ENCODE assay signal across 8 cellular contexts in genomic region chr7:27576360-27576944, GRCh38.
DNase-seq lines count a peak whose midpoint lies in the region; ATAC-seq and TF ChIP-seq lines count a peak whose summit lies in the region.

No MANE protein-coding gene starts in this region.

- no peaks in the 10 kb centered on the region for H3K79me2 ChIP-seq in KMS-11 (ENCODE audit: insufficient read depth, low read depth)

- peaks cover 2% of the 10 kb centered on the region for H3K36me3 Mint-ChIP-seq in nephron (ENCODE audit: low read depth)

- H3K4me1 ChIP-seq in KMS-11 (ENCODE audit: low read depth, poor library complexity, severe bottlenecking), result no peaks in the 10 kb centered on the region
- peaks cover 4% of the 10 kb centered on the region; the same call in 1 of the 2 replicates for H3K4me1 ChIP-seq in Panc1 (ENCODE audit: control insufficient read depth, insufficient read depth, low read length)

- in situ Hi-C loops in Caki2 (cut with HindIII; ENCODE audit: low pct_unique_long_range_greater_than_20kb, low sequenced_read_pairs), result no loop called here
- in situ Hi-C loops in Panc1 (cut with HindIII; ENCODE audit: low pct_unique_long_range_greater_than_20kb, low sequenced_read_pairs), result no loop called here

- no TSS peak for BruUV-seq in Panc1 (replicated peaks; lab: Mats Ljungman, UMichigan)

- H3K4me3 Mint-ChIP-seq in nephron, result no peak overlapping the region

- CTCF ChIA-PET in Panc1 (lab: Charles Lee), result no interaction called here

- H3K4me3 ChIP-seq in KMS-11 (IDR thresholded peaks at IDR 0.05; ENCODE audit: insufficient read depth, low read depth, low read length), result no peak overlapping the region
- H3K4me3 ChIP-seq in Panc1 (ENCODE audit: low read depth in 2 of 2, low read length in 2 of 2), result no peak overlapping the region
- H3K4me3 ChIP-seq in epithelial cell of esophagus (ENCODE audit: low read length), result no peak overlapping the region

- peaks cover 10% of the 10 kb centered on the region for H3K4me1 Mint-ChIP-seq in nephron

- H3K27me3 Mint-ChIP-seq in nephron (ENCODE audit: low read depth), result no peaks in the 10 kb centered on the region

- H3K36me3 ChIP-seq in KMS-11 (ENCODE audit: insufficient read depth) (no peaks in the 10 kb centered on the region), Panc1 (ENCODE audit: control insufficient read depth, insufficient read depth, low read length) (no peaks in the 10 kb centered on the region)

- DNase-seq in Caki2 (ENCODE audit: low read depth) (peak; percentile 29), Panc1 (ENCODE audit: low read depth, low spot score) (peak; percentile 25), epithelial cell of esophagus (ENCODE audit: low read depth) (peak; percentile 57)
- DNase-seq in activated T-cell treated with anti-CD3 and anti-CD28 coated beads, Interleukin-2, amount 50 U/mL, for 48 hours, result no peak

- intact Hi-C loops in Panc1 (cut with micrococcal nuclease; ENCODE audit: unreplicated experiment), result loop anchor here (2.0 to 10.0 kb wide), 4 partner anchors 232 to 380 kb away; no protein-coding TSS in a partner anchor

- H3K4me2 ChIP-seq in KMS-11, result no peak overlapping the region

- TF ChIP-seq CTCF in KMS-11 (conservative IDR thresholded peaks at IDR 0.05; ENCODE audit: low read depth, low read length), result peak; percentile 82
- TF ChIP-seq CTCF in Panc1 (IDR thresholded peaks at IDR 0.05), result peak; percentile 73; the same call in 1 of the 2 replicates
- peak; percentile 45 for TF ChIP-seq CTCF in epithelial cell of esophagus (IDR thresholded peaks at IDR 0.05; ENCODE audit: insufficient read depth, low read depth, low read length, missing control alignments)
- peak; percentile 57 to 74 (median 60) for TF ChIP-seq CTCF in nephron (IDR thresholded peaks at IDR 0.05; ENCODE audit: unreplicated experiment in 3 of 3)

- no peaks in the 10 kb centered on the region for H3K9me3 ChIP-seq in Panc1 (ENCODE audit: control insufficient read depth, insufficient read depth, low read depth, low read length)

- no peak overlapping the region for H3K9ac ChIP-seq in KMS-11

- peak; percentile 83 for ATAC-seq in Panc1
- no peak for ATAC-seq in HG02981 (IDR thresholded peaks at IDR 0.05; ENCODE audit: unreplicated experiment)
- ATAC-seq in HG02798 (IDR thresholded peaks at IDR 0.05; ENCODE audit: poor library complexity, unreplicated experiment), result no peak

- no peaks in the 10 kb centered on the region for H3K9me3 Mint-ChIP-seq in nephron

- no peak overlapping the region for H3K27ac Mint-ChIP-seq in nephron

- H2AFZ ChIP-seq in KMS-11 (ENCODE audit: low read depth), result no peak overlapping the region

- H3K27me3 ChIP-seq in KMS-11 (ENCODE audit: insufficient read depth, low read depth), result no peaks in the 10 kb centered on the region
- no peaks in the 10 kb centered on the region for H3K27me3 ChIP-seq in Panc1 (ENCODE audit: control insufficient read depth, insufficient read depth, low read length)

- POLR2A ChIA-PET in Panc1 (lab: Charles Lee), result no interaction called here

- no peaks in the 10 kb centered on the region for H4K20me1 ChIP-seq in KMS-11 (ENCODE audit: insufficient read depth)

- no peak overlapping the region for H3K27ac ChIP-seq in KMS-11
- H3K27ac ChIP-seq in Panc1 (ENCODE audit: low read length), result no peak overlapping the region

Comparison
In these comparisons a context has a peak if more than half of its experiments do, and no peak if none do; other contexts are left out.
1. DNase-seq: peak in Caki2 (single experiment), Panc1 (single experiment) and epithelial cell of esophagus (single experiment); none in activated T-cell treated with anti-CD3 and anti-CD28 coated beads, Interleukin-2, amount 50 U/mL, for 48 hours (0 of 2).
2. Peak in every context shown above with its lines, with median percentiles within 50 percentile points of each other: CTCF ChIP-seq.